In genomic region chr2:111071480-111072143, GRCh38 we compare ENCODE assay signal across 9 cellular contexts. TPM values are rescaled to one million over a fixed set of nuclear protein-coding genes. Genes with fewer than 3 reads are reported as not detected.
A peak's percentile ranks its signal among the peaks of the same experiment; 100 is the strongest.
DNase-seq lines count a peak whose midpoint lies in the region; TF ChIP-seq lines count a peak whose summit lies in the region.
"Had no signal": no experiment of that assay in that cellular context is flagged by ENCODE, and none has a peak within 500 bp of the region (broad histone marks: within the 10 kb centered on the region; RNA-seq: fewer than 3 reads in every experiment).

No MANE protein-coding gene starts in this region.

- DNase-seq in DMS53 (lab: John Stamatoyannopoulos, UW) (peak; percentile 73), NCI-H2196 treated with DMSO at 0.1 percent for 48 hours (lab: John Stamatoyannopoulos, UW; ENCODE audit: unreplicated experiment) (peak; percentile 66), endothelial cell (ENCODE audit: low spot score) (peak; percentile 36), osteocyte (ENCODE audit: extremely low spot score, unreplicated experiment) (no peak), NK-92 (lab: John Stamatoyannopoulos, UW; ENCODE audit: unreplicated experiment) (no peak), SKM-1 treated with dmso at 0.1 percent for 144 hours (lab: John Stamatoyannopoulos, UW; ENCODE audit: unreplicated experiment) (no peak)
- DNase-seq in central memory CD4-positive, alpha-beta T cell = no peak
- DNase-seq in activated CD4-positive, alpha-beta T cell treated with anti-CD3 and anti-CD28 coated beads for 4 hours = no peak
- DNase-seq: activated CD8-positive, alpha-beta memory T cell treated with anti-CD3 and anti-CD28 coated beads for 24 hours had no signal

- H3K4me3 Mint-ChIP-seq in endothelial cell (ENCODE audit: unreplicated experiment) (no peak overlapping the region), osteocyte (ENCODE audit: unreplicated experiment) (peak overlapping the region; percentile 42)

- no peak for TF ChIP-seq CTCF in endothelial cell (IDR thresholded peaks at IDR 0.05; ENCODE audit: unreplicated experiment)
- TF ChIP-seq CTCF in osteocyte (IDR thresholded peaks at IDR 0.05) = no peak

- peaks cover 23% of the 10 kb centered on the region for H3K4me1 Mint-ChIP-seq in endothelial cell (ENCODE audit: unreplicated experiment)
- H3K4me1 Mint-ChIP-seq in osteocyte (ENCODE audit: unreplicated experiment) = peaks cover 29% of the 10 kb centered on the region

- H3K27ac Mint-ChIP-seq in endothelial cell (ENCODE audit: unreplicated experiment) (peak overlapping the region; percentile 95), osteocyte (ENCODE audit: unreplicated experiment) (peak overlapping the region; percentile 84)

- H3K9me3 Mint-ChIP-seq in endothelial cell (ENCODE audit: unreplicated experiment) = peaks cover 5% of the 10 kb centered on the region
- peaks cover 20% of the 10 kb centered on the region for H3K9me3 Mint-ChIP-seq in osteocyte (ENCODE audit: unreplicated experiment)

- H3K27me3 Mint-ChIP-seq in endothelial cell (ENCODE audit: unreplicated experiment) (no peaks in the 10 kb centered on the region), osteocyte (ENCODE audit: unreplicated experiment) (peaks cover 15% of the 10 kb centered on the region)

- H3K36me3 Mint-ChIP-seq in endothelial cell (ENCODE audit: low read depth, unreplicated experiment) (no peaks in the 10 kb centered on the region), osteocyte (ENCODE audit: unreplicated experiment) (peaks cover 2% of the 10 kb centered on the region)

RNA-seq across cellular contexts. Expression of gene BCL2L11, which starts 49.1 kb away (rescaled TPM):
- total RNA-seq in endothelial cell (ENCODE audit: unreplicated experiment) (32.5 TPM), osteocyte (38.9 and 40.4 TPM in 2 replicates)

Comparison
In these comparisons a context has a peak if more than half of its experiments do, and no peak if none do; other contexts are left out.
1. DNase-seq: peak in DMS53 (single experiment), NCI-H2196 treated with DMSO at 0.1 percent for 48 hours (single experiment) and endothelial cell (single experiment); none in osteocyte (single experiment), central memory CD4-positive, alpha-beta T cell (single experiment), NK-92 (single experiment), activated CD4-positive, alpha-beta T cell treated with anti-CD3 and anti-CD28 coated beads for 4 hours (0 of 2) and SKM-1 treated with dmso at 0.1 percent for 144 hours (single experiment).